Comparison of ENCODE assay signal across 29 cellular contexts in genomic region chr14:87754512-87755223, GRCh38.
"Had no signal": no experiment of that assay in that cellular context is flagged by ENCODE, and none has a peak within 500 bp of the region (broad histone marks: within the 10 kb centered on the region; RNA-seq: fewer than 3 reads in every experiment).

No MANE protein-coding gene starts in this region.

- H3K4me1 ChIP-seq: ascending aorta, heart left ventricle, left lung, sigmoid colon, thyroid gland, upper lobe of left lung, vagina had no signal

- H3K27ac ChIP-seq: ascending aorta, cardiac muscle cell, coronary artery, dorsolateral prefrontal cortex, heart left ventricle, left lung, ovary, sigmoid colon, thyroid gland, upper lobe of left lung, vagina had no signal

- H3K27me3 ChIP-seq: ascending aorta, cardiac muscle cell, heart left ventricle, left lung, ovary, sigmoid colon, thyroid gland, upper lobe of left lung, vagina had no signal

- H3K9me3 ChIP-seq: ascending aorta, heart left ventricle, left lung, ovary, sigmoid colon, thyroid gland, upper lobe of left lung, vagina had no signal

- H3K36me3 ChIP-seq: ascending aorta, cardiac muscle cell, heart left ventricle, left lung, ovary, sigmoid colon, thyroid gland, upper lobe of left lung, vagina had no signal

- ATAC-seq: left lung; stimulated activated memory B cell treated with anti-CD40 and anti-IgM and Interleukin-4, amounts not matched to agents 10 μg/mL and 1 μg/mL and 100 μg/mL, for 72 hours; stimulated activated naive CD8-positive, alpha-beta T cell treated with anti-CD3 and anti-CD28 coated beads, Interleukin-15, amount 100 ng/mL, for 72 hours; WTC11 had no signal

- FAIRE-seq: small intestine had no signal

- H3K4me3 ChIP-seq: ascending aorta, cardiac muscle cell, coronary artery, dorsolateral prefrontal cortex, heart left ventricle, left lung, ovary, sigmoid colon, thyroid gland, upper lobe of left lung, vagina had no signal

- DNase-seq: activated CD4-positive, alpha-beta memory T cell treated with anti-CD3 and anti-CD28 coated beads, Interleukin-2, amount 10 ng/mL, durations not matched to agents 7 days and 5 days; activated CD4-positive, alpha-beta T cell treated with anti-CD3 and anti-CD28 coated beads for 1 hour; activated CD4-positive, alpha-beta T cell treated with anti-CD3 and anti-CD28 coated beads, Interleukin-2, amount 10 ng/mL, durations not matched to agents 7 days and 5 days; activated CD8-positive, alpha-beta memory T cell treated with anti-CD3 and anti-CD28 coated beads, Interleukin-2, amount 50 U/mL, for 48 hours; activated gamma-delta T cell; activated naive CD4-positive, alpha-beta T cell treated with anti-CD3 and anti-CD28 coated beads, Interleukin-2, amount 10 ng/mL, durations not matched to agents 7 days and 5 days; activated naive CD8-positive, alpha-beta T cell treated with anti-CD3 and anti-CD28 coated beads, Interleukin-2, amount 10 ng/mL, durations not matched to agents 7 days and 5 days; activated T-cell treated with anti-CD3 and anti-CD28 coated beads, Interleukin-2, amount 50 U/mL, for 24 hours; cerebellar nuclear complex; dorsolateral prefrontal cortex; effector memory CD4-positive, alpha-beta T cell; heart left ventricle; hypothalamus; left lung; ovary; sigmoid colon; small intestine; stimulated activated CD4-positive, alpha-beta T cell treated with anti-CD3 and anti-CD28 coated beads, Interleukin-4, amount 100 ng/mL, for 4 hours; stimulated activated CD8-positive, alpha-beta memory T cell treated with anti-CD3 and anti-CD28 coated beads, Interleukin-4, amount 100 ng/mL, for 48 hours; stimulated activated naive CD8-positive, alpha-beta T cell treated with anti-CD3 and anti-CD28 coated beads, Interleukin-15, amount 100 ng/mL, for 72 hours; T-helper 2 cell; thyroid gland; upper lobe of left lung had no signal
